Comparison of ENCODE assay signal across 1 cellular context in genomic region chr3:123055352-123055751, GRCh38.
TF ChIP-seq lines count a peak whose summit lies in the region.

No MANE protein-coding gene starts in this region.

TF ChIP-seq in H1, 55 proteins besides CTCF, POLR2A, EP300 and RAD21 (continued from another document):
- no peak for TF ChIP-seq ZNF274 (IDR thresholded peaks at IDR 0.05; ENCODE audit: borderline replicate concordance, extremely low read depth, low read length)
- no peak for TF ChIP-seq POLR2AphosphoS5 (IDR thresholded peaks at IDR 0.05; ENCODE audit: low read depth, low read length)
- TF ChIP-seq SAP30 (IDR thresholded peaks at IDR 0.05; ENCODE audit: insufficient read depth, insufficient replicate concordance, low read length), result no peak
- no peak for TF ChIP-seq USF2 (IDR thresholded peaks at IDR 0.05; ENCODE audit: low read length)
- no peak for TF ChIP-seq E2F6 (IDR thresholded peaks at IDR 0.05)
- TF ChIP-seq EGR1 (IDR thresholded peaks at IDR 0.05; ENCODE audit: borderline replicate concordance, low read depth, low read length), result no peak
- no peak for TF ChIP-seq GABPA (IDR thresholded peaks at IDR 0.05; ENCODE audit: borderline replicate concordance, insufficient read depth, low read length)
- no peak for TF ChIP-seq CTBP2 (IDR thresholded peaks at IDR 0.05; ENCODE audit: borderline replicate concordance, insufficient read depth, insufficient read length, low read length)
- no peak for TF ChIP-seq SIX5 (IDR thresholded peaks at IDR 0.05; ENCODE audit: low read depth, low read length)
- TF ChIP-seq TAF1 (IDR thresholded peaks at IDR 0.05; ENCODE audit: low read depth, low read length), result no peak
- no peak for TF ChIP-seq CBX5 (IDR thresholded peaks at IDR 0.05; ENCODE audit: low read depth, low read length)
- TF ChIP-seq JUN (IDR thresholded peaks at IDR 0.05; ENCODE audit: low read depth, low read length), result no peak
- TF ChIP-seq TAF7 (optimal IDR thresholded peaks at IDR 0.05; ENCODE audit: borderline replicate concordance, low read depth, low read length), result no peak
